In genomic region chr19:28429356-28429755, GRCh38 we compare ENCODE assay signal across 1 cellular context.
TF ChIP-seq lines count a peak whose summit lies in the region.

No MANE protein-coding gene starts in this region.

TF ChIP-seq in H1, 55 proteins besides CTCF, POLR2A, EP300 and RAD21:
- TF ChIP-seq SP2 (IDR thresholded peaks at IDR 0.05; ENCODE audit: low read length): no peak
- TF ChIP-seq SIN3A (conservative IDR thresholded peaks at IDR 0.05 in 1 of 2, IDR thresholded peaks at IDR 0.05 in 1 of 2; ENCODE audit: low read depth in 1 of 2, low read length in 2 of 2): no peak
- TF ChIP-seq ATF3 (IDR thresholded peaks at IDR 0.05; ENCODE audit: insufficient read depth, low read depth, low read length): no peak
- no peak for TF ChIP-seq GTF2F1 (IDR thresholded peaks at IDR 0.05; ENCODE audit: borderline replicate concordance, low read depth, low read length)
- no peak for TF ChIP-seq MAX (IDR thresholded peaks at IDR 0.05)
- TF ChIP-seq HDAC6 (IDR thresholded peaks at IDR 0.05; ENCODE audit: low read depth, low read length): no peak
- TF ChIP-seq JUND (IDR thresholded peaks at IDR 0.05; ENCODE audit: low read length): no peak
